21 cellular contexts compared by ENCODE assay signal in genomic region chr14:32206552-32206951, GRCh38. TPM values are rescaled to one million over a fixed set of nuclear protein-coding genes. Genes with fewer than 3 reads are reported as not detected.
"Had no signal": no experiment of that assay in that cellular context is flagged by ENCODE, and none has a peak within 500 bp of the region (broad histone marks: within the 10 kb centered on the region; RNA-seq: fewer than 3 reads in every experiment).

No MANE protein-coding gene starts in this region.

- ATAC-seq: gastrocnemius medialis; heart right ventricle; left colon; mucosa of descending colon; naive thymus-derived CD4-positive, alpha-beta T cell had no signal

- H3K9me3 Mint-ChIP-seq: activated naive CD4-positive, alpha-beta T cell treated with anti-CD3 and anti-CD28 coated beads for 36 hours; activated T-helper 2 cell treated with anti-CD3 and anti-CD28 coated beads, Interferon-gamma antibody, Interleukin-2, Interleukin-4, amounts not matched to agents 10 μg/mL and 5 μg/mL and 100 μg/mL, durations not matched to agents 14 hours and 24 hours and 36 hours had no signal

- H3K27ac Mint-ChIP-seq: activated naive CD4-positive, alpha-beta T cell treated with anti-CD3 and anti-CD28 coated beads for 36 hours; activated T-helper 2 cell treated with anti-CD3 and anti-CD28 coated beads, Interferon-gamma antibody, Interleukin-2, Interleukin-4, amounts not matched to agents 10 μg/mL and 5 μg/mL and 100 μg/mL, durations not matched to agents 14 hours and 24 hours and 36 hours had no signal

- H3K9me3 ChIP-seq: gastrocnemius medialis, heart right ventricle, mucosa of descending colon, neutrophil had no signal

- H3K27ac ChIP-seq: cardiac muscle cell, neutrophil had no signal

- H3K27me3 ChIP-seq: cardiac muscle cell, dorsolateral prefrontal cortex, gastrocnemius medialis had no signal

- H3K4me3 Mint-ChIP-seq: activated naive CD4-positive, alpha-beta T cell treated with anti-CD3 and anti-CD28 coated beads for 36 hours had no signal

- H3K36me3 ChIP-seq: cardiac muscle cell, gastrocnemius medialis, heart right ventricle, neutrophil had no signal

- H3K4me3 ChIP-seq: cardiac muscle cell, dorsolateral prefrontal cortex, gastrocnemius medialis, heart right ventricle, mucosa of descending colon had no signal

- DNase-seq: activated CD4-positive, alpha-beta T cell treated with anti-CD3 and anti-CD28 coated beads, Interleukin-2, amount 50 U/mL, for 1 hour; dorsolateral prefrontal cortex; erythroblast; gastrocnemius medialis; heart right ventricle; left colon; naive thymus-derived CD4-positive, alpha-beta T cell; posterior cingulate gyrus; stimulated activated CD4-positive, alpha-beta T cell treated with anti-CD3 and anti-CD28 coated beads, Interleukin-15, amount 100 ng/mL, for 24 hours; stimulated activated CD4-positive, alpha-beta T cell treated with anti-CD3 and anti-CD28 coated beads, Interleukin-4, amount 100 ng/mL, for 1 hour; substantia nigra had no signal

RNA-seq across cellular contexts. Expression of gene RNU6-8, which starts 3.5 kb away (rescaled TPM):
- total RNA-seq: activated CD8-positive, alpha-beta memory T cell treated with anti-CD3 and anti-CD28 coated beads for 36 hours; activated naive CD4-positive, alpha-beta T cell treated with anti-CD3 and anti-CD28 coated beads for 36 hours; activated T-helper 2 cell treated with anti-CD3 and anti-CD28 coated beads, Interferon-gamma antibody, Interleukin-2, Interleukin-4, amounts not matched to agents 10 μg/mL and 5 μg/mL and 100 μg/mL, durations not matched to agents 14 hours and 24 hours and 36 hours; cardiac muscle cell; dorsolateral prefrontal cortex; gastrocnemius medialis; heart right ventricle; left colon; lung microvascular endothelial cell; mucosa of descending colon; naive thymus-derived CD4-positive, alpha-beta T cell; skeletal muscle tissue; T-helper 2 cell treated with Interferon-gamma antibody and Interleukin-4, amounts not matched to agents 100 ng/mL and 5 ng/mL, for 36 hours had no signal
- polyA plus RNA-seq: adipose tissue; cardiac muscle cell; heart right ventricle; naive thymus-derived CD4-positive, alpha-beta T cell had no signal

RNA-seq across cellular contexts. Expression of gene RNU6-7, which starts 4.7 kb away (rescaled TPM):
- total RNA-seq: activated CD8-positive, alpha-beta memory T cell treated with anti-CD3 and anti-CD28 coated beads for 36 hours; activated naive CD4-positive, alpha-beta T cell treated with anti-CD3 and anti-CD28 coated beads for 36 hours; activated T-helper 2 cell treated with anti-CD3 and anti-CD28 coated beads, Interferon-gamma antibody, Interleukin-2, Interleukin-4, amounts not matched to agents 10 μg/mL and 5 μg/mL and 100 μg/mL, durations not matched to agents 14 hours and 24 hours and 36 hours; cardiac muscle cell; dorsolateral prefrontal cortex; gastrocnemius medialis; heart right ventricle; left colon; lung microvascular endothelial cell; mucosa of descending colon; naive thymus-derived CD4-positive, alpha-beta T cell; skeletal muscle tissue; T-helper 2 cell treated with Interferon-gamma antibody and Interleukin-4, amounts not matched to agents 100 ng/mL and 5 ng/mL, for 36 hours had no signal
- polyA plus RNA-seq: adipose tissue; cardiac muscle cell; heart right ventricle; naive thymus-derived CD4-positive, alpha-beta T cell had no signal
